In the genomic region with DNA sequence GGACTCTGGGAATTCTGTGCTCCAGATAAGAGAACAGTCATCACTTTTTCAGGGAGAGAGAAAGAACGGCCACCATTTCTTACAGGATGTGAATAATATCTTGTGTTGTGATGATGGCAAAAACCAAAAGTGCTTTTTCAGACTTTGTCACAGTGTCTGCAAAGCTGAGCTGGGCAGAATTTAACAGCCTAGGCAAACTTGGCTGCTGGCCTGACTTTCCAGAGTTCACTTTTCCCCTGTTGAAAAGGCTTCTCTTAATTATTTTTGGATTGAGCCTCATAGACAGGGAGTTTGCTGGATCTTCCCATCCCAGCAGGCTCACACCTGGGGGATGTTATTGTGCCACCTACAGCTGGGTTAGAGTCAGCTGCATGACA, we compare ENCODE assay signal across 15 cellular contexts.
"Had no signal": no experiment of that assay in that cellular context is flagged by ENCODE, and none has a peak within 500 bp of the region (broad histone marks: within the 10 kb centered on the region; RNA-seq: fewer than 3 reads in every experiment).

No MANE protein-coding gene starts in this region.

- H3K27me3 Mint-ChIP-seq: activated CD4-positive, alpha-beta memory T cell treated with anti-CD3 and anti-CD28 coated beads, Interleukin-2, amount 10 ng/mL, durations not matched to agents 7 days and 5 days; activated CD4-positive, alpha-beta T cell treated with anti-CD3 and anti-CD28 coated beads for 36 hours; activated naive CD4-positive, alpha-beta T cell treated with anti-CD3 and anti-CD28 coated beads, Interleukin-2, amount 50 U/mL, for 24 hours; T-helper 17 cell had no signal

- H3K36me3 Mint-ChIP-seq: activated naive CD4-positive, alpha-beta T cell treated with anti-CD3 and anti-CD28 coated beads, Interleukin-2, amount 50 U/mL, for 24 hours had no signal

- H3K9me3 ChIP-seq: colonic mucosa, gastrocnemius medialis had no signal

- H3K27ac ChIP-seq: colonic mucosa, gastrocnemius medialis had no signal

- H3K9me3 Mint-ChIP-seq: activated naive CD4-positive, alpha-beta T cell treated with anti-CD3 and anti-CD28 coated beads, Interleukin-2, amount 50 U/mL, for 24 hours; activated T-cell treated with anti-CD3 and anti-CD28 coated beads, Interleukin-2, amount 50 U/mL, for 4 hours; nephron progenitor cell had no signal

- H3K4me1 ChIP-seq: colonic mucosa had no signal

- H3K4me3 ChIP-seq: colonic mucosa, gastrocnemius medialis had no signal

- H3K4me3 Mint-ChIP-seq: activated CD4-positive, alpha-beta memory T cell treated with anti-CD3 and anti-CD28 coated beads, Interleukin-2, amount 10 ng/mL, durations not matched to agents 7 days and 5 days; activated CD4-positive, alpha-beta T cell treated with anti-CD3 and anti-CD28 coated beads for 36 hours; activated naive CD4-positive, alpha-beta T cell treated with anti-CD3 and anti-CD28 coated beads, Interleukin-2, amount 50 U/mL, for 24 hours; activated T-cell treated with anti-CD3 and anti-CD28 coated beads, Interleukin-2, amount 50 U/mL, for 4 hours; nephron progenitor cell; T-helper 17 cell had no signal

- DNase-seq: activated CD4-positive, alpha-beta memory T cell treated with anti-CD3 and anti-CD28 coated beads, Interleukin-2, amount 10 ng/mL, durations not matched to agents 7 days and 5 days; activated effector memory CD4-positive, alpha-beta T cell treated with anti-CD3 and anti-CD28 coated beads, Interleukin-2, amount 50 U/mL, for 16 hours; activated T-cell treated with anti-CD3 and anti-CD28 coated beads, Interleukin-2, amount 50 U/mL, for 4 hours; central memory CD4-positive, alpha-beta T cell; colonic mucosa; effector CD4-positive, alpha-beta T cell; gastrocnemius medialis; islet precursor cell; left ventricle myocardium superior; nephron progenitor cell; right cardiac atrium; T-helper 17 cell had no signal

- H3K4me1 Mint-ChIP-seq: activated naive CD4-positive, alpha-beta T cell treated with anti-CD3 and anti-CD28 coated beads, Interleukin-2, amount 50 U/mL, for 24 hours; T-helper 17 cell had no signal

- H3K27me3 ChIP-seq: colonic mucosa, gastrocnemius medialis had no signal

- H3K36me3 ChIP-seq: colonic mucosa, gastrocnemius medialis had no signal

- H3K27ac Mint-ChIP-seq: activated CD4-positive, alpha-beta memory T cell treated with anti-CD3 and anti-CD28 coated beads, Interleukin-2, amount 10 ng/mL, durations not matched to agents 7 days and 5 days; activated CD4-positive, alpha-beta T cell treated with anti-CD3 and anti-CD28 coated beads for 36 hours; activated naive CD4-positive, alpha-beta T cell treated with anti-CD3 and anti-CD28 coated beads, Interleukin-2, amount 50 U/mL, for 24 hours; nephron progenitor cell; progenitor cell of endocrine pancreas; T-helper 17 cell had no signal
